ENCODE assay signal across 9 cellular contexts in the genomic region with DNA sequence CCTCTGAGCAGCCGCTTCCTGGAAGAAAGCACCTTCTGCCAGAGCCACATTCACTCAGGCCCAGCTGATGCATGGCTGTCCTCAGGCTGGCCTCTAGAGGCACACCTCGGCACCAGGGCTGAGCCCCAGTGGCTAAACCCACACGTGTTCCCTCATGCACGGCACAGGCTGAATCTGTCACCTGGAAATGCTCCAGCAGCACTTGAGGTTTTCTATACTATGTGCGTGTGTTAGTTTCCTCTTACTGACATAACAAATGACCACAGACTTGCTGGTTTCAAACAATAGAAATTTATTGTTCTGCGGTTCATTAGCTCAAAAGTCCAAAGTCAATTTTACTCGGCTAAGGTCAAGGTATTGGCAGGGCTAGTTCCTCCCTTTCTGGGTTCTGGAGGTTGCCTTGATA.
DNase-seq lines count a peak whose midpoint lies in the region; TF ChIP-seq lines count a peak whose summit lies in the region.
"Had no signal": no experiment of that assay in that cellular context is flagged by ENCODE, and none has a peak within 500 bp of the region (broad histone marks: within the 10 kb centered on the region; RNA-seq: fewer than 3 reads in every experiment).

No MANE protein-coding gene starts in this region.

- H3K4me3 Mint-ChIP-seq in activated naive CD8-positive, alpha-beta T cell treated with anti-CD3 and anti-CD28 coated beads for 36 hours = no peak overlapping the region

- no peak overlapping the region for H4K8ac ChIP-seq in mesendoderm (ENCODE audit: low read depth, low read length)

- peaks cover 13% of the 10 kb centered on the region for H3K27me3 Mint-ChIP-seq in activated naive CD8-positive, alpha-beta T cell treated with anti-CD3 and anti-CD28 coated beads for 36 hours

- H3K23ac ChIP-seq in mesendoderm (ENCODE audit: low read length) = no peak overlapping the region

- H3K18ac ChIP-seq in mesendoderm (ENCODE audit: low read length) = no peak overlapping the region

- H3K4me3 ChIP-seq in H7 (ENCODE audit: insufficient read depth, low read depth, low read length) (no peak overlapping the region), mesendoderm (ENCODE audit: low read length) (no peak overlapping the region)
- H3K4me3 ChIP-seq: PC-9 had no signal

- no peak overlapping the region for H4K5ac ChIP-seq in mesendoderm (ENCODE audit: low read length)

- H3K4ac ChIP-seq in mesendoderm (ENCODE audit: low read depth, low read length) = no peak overlapping the region

- no peak overlapping the region for H3K27ac ChIP-seq in mesendoderm (ENCODE audit: low read depth, low read length)
- H3K27ac ChIP-seq: PC-9 had no signal

- in situ Hi-C loops in KBM-7 (cut with MboI; ENCODE audit: low pct_unique_long_range_greater_than_20kb, low sequenced_read_pairs) = no loop called here

- H3K79me2 ChIP-seq in mesendoderm (ENCODE audit: control insufficient read depth, insufficient read depth, low read length) = no peaks in the 10 kb centered on the region

- H3K36me3 ChIP-seq in H7 (replicated peaks; ENCODE audit: control insufficient read depth, insufficient read depth, low read length) = no peaks in the 10 kb centered on the region
- no peaks in the 10 kb centered on the region for H3K36me3 ChIP-seq in mesendoderm (ENCODE audit: control insufficient read depth, insufficient read depth, low read length)

- no peaks in the 10 kb centered on the region for H3K9me3 Mint-ChIP-seq in activated naive CD8-positive, alpha-beta T cell treated with anti-CD3 and anti-CD28 coated beads for 36 hours

- no peak overlapping the region for H3K27ac Mint-ChIP-seq in activated naive CD8-positive, alpha-beta T cell treated with anti-CD3 and anti-CD28 coated beads for 36 hours

- no peak overlapping the region for H2BK15ac ChIP-seq in mesendoderm (replicated peaks; ENCODE audit: low read depth)

- no peak overlapping the region for H3K56ac ChIP-seq in mesendoderm (ENCODE audit: low read length)

- WGBS in mesendoderm (ENCODE audit: extremely low coverage, insufficient coverage, low lambda C conversion rate) = no CpG with 5 or more reads among the region's 7 CpGs

- TF ChIP-seq CTCF in GM12872 (IDR thresholded peaks at IDR 0.05; ENCODE audit: insufficient read depth, low read depth, low read length) = peak; percentile 71

- H3K79me1 ChIP-seq in mesendoderm (ENCODE audit: low read length) = no peaks in the 10 kb centered on the region

- H3K36me3 Mint-ChIP-seq in activated naive CD8-positive, alpha-beta T cell treated with anti-CD3 and anti-CD28 coated beads for 36 hours = no peaks in the 10 kb centered on the region

- no peak overlapping the region for H2BK120ac ChIP-seq in mesendoderm (ENCODE audit: low read depth, low read length)

- H3K4me2 ChIP-seq in mesendoderm (ENCODE audit: low read length) = no peak overlapping the region
- H3K4me2 ChIP-seq: PC-9 had no signal

- H3K4me1 ChIP-seq in mesendoderm (ENCODE audit: control insufficient read depth, low read depth, low read length) = peaks cover 7% of the 10 kb centered on the region

- H3K4me1 Mint-ChIP-seq in activated naive CD8-positive, alpha-beta T cell treated with anti-CD3 and anti-CD28 coated beads for 36 hours = no peaks in the 10 kb centered on the region

- H2BK5ac ChIP-seq in mesendoderm (ENCODE audit: low read length) = no peak overlapping the region

- H3K27me3 ChIP-seq in H7 (ENCODE audit: control insufficient read depth, insufficient read depth, low read length) (no peaks in the 10 kb centered on the region), mesendoderm (ENCODE audit: insufficient read depth, low read length, poor library complexity) (no peaks in the 10 kb centered on the region)

- H3K9ac ChIP-seq in mesendoderm (ENCODE audit: low read length) = no peak overlapping the region

- H2AK5ac ChIP-seq in mesendoderm (ENCODE audit: low read length) = no peak overlapping the region

- DNase-seq in AG08396 (ENCODE audit: low spot score) (peak; percentile 41), H7 (peak; percentile 52), KBM-7 (peak; percentile 46), mesendoderm (peak; percentile 76), NCI-H2081 treated with DMSO at 0.1 percent for 48 hours (lab: John Stamatoyannopoulos, UW) (no peak), COLO829 (ENCODE audit: low spot score) (no peak)
- DNase-seq in activated naive CD8-positive, alpha-beta T cell treated with anti-CD3 and anti-CD28 coated beads for 36 hours = peak; percentile 6

Comparison
In these comparisons a context has a peak if more than half of its experiments do, and no peak if none do; other contexts are left out.
1. DNase-seq: peak in AG08396 (single experiment), H7 (single experiment), KBM-7 (single experiment), activated naive CD8-positive, alpha-beta T cell treated with anti-CD3 and anti-CD28 coated beads for 36 hours (single experiment) and mesendoderm (single experiment); none in NCI-H2081 treated with DMSO at 0.1 percent for 48 hours (single experiment) and COLO829 (single experiment).